Comparison of ENCODE assay signal across 15 cellular contexts in genomic region chr17:73551756-73552155, GRCh38.
A peak's percentile ranks its signal among the peaks of the same experiment; 100 is the strongest.
DNase-seq lines count a peak whose midpoint lies in the region; ATAC-seq, FAIRE-seq and TF ChIP-seq lines count a peak whose summit lies in the region.
"Had no signal": no experiment of that assay in that cellular context is flagged by ENCODE, and none has a peak within 500 bp of the region (broad histone marks: within the 10 kb centered on the region; RNA-seq: fewer than 3 reads in every experiment).

No MANE protein-coding gene starts in this region.

- FAIRE-seq in HTR-8/SVneo (lab: Jason Lieb, UNC) = no peak

- H3K9ac ChIP-seq in BLaER1 = no peak overlapping the region
- H3K9ac ChIP-seq: SK-N-SH had no signal

- no peak for ATAC-seq in memory B cell (ENCODE audit: low read depth)
- ATAC-seq: gastroesophageal sphincter had no signal

- DNase-seq in GM12865 (ENCODE audit: low read depth) = peak; percentile 61
- peak; percentile 26 for DNase-seq in activated T-cell treated with anti-CD3 and anti-CD28 coated beads, Interleukin-2, amount 50 U/mL, for 1 hour
- no peak for DNase-seq in memory B cell (ENCODE audit: low spot score in 2 of 2)
- DNase-seq in HTR-8/SVneo (ENCODE audit: insufficient read length, low spot score) = no peak
- DNase-seq in substantia nigra (lab: John Stamatoyannopoulos, UW) = no peak
- DNase-seq in NCI-H2196 treated with DMSO at 0.1 percent for 48 hours (lab: John Stamatoyannopoulos, UW; ENCODE audit: unreplicated experiment) = no peak
- no peak for DNase-seq in NCI-H69 (lab: John Stamatoyannopoulos, UW)
- DNase-seq: Calu3, cortex of kidney, KG1, NCI-H446, SK-N-SH had no signal

- H4K20me1 ChIP-seq in BLaER1 = peaks cover 73% of the 10 kb centered on the region; the same call in 1 of the 2 replicates

- H3K27ac Mint-ChIP-seq in memory B cell = no peak overlapping the region

- TF ChIP-seq CTCF in GM12865 (IDR thresholded peaks at IDR 0.05; ENCODE audit: insufficient read depth, low read depth, low read length, missing control alignments) = no peak

- H3K4me3 Mint-ChIP-seq in memory B cell = peak overlapping the region; percentile 75

- peak overlapping the region; percentile 10; the same call in 1 of the 2 replicates for H3K4me2 ChIP-seq in BLaER1
- H3K4me2 ChIP-seq: SK-N-SH had no signal

- H3K4me3 ChIP-seq in BLaER1 (no peak overlapping the region), GM12865 (ENCODE audit: low read depth, low read length) (peak overlapping the region; percentile 35)
- H3K4me3 ChIP-seq: gastroesophageal sphincter, right atrium auricular region had no signal

- H3K27ac ChIP-seq in BLaER1 (no peak overlapping the region), substantia nigra (ENCODE audit: low read depth, low read length, poor library complexity, severe bottlenecking) (no peak overlapping the region)
- H3K27ac ChIP-seq: gastroesophageal sphincter, right atrium auricular region had no signal

- no peaks in the 10 kb centered on the region for H3K9me3 ChIP-seq in BLaER1
- H3K9me3 ChIP-seq: right atrium auricular region, SK-N-SH had no signal

- peaks cover 45% of the 10 kb centered on the region for H3K4me1 ChIP-seq in BLaER1
- H3K4me1 ChIP-seq: gastroesophageal sphincter had no signal

- no peaks in the 10 kb centered on the region for H3K27me3 Mint-ChIP-seq in memory B cell

- H3K27me3 ChIP-seq in BLaER1 = no peaks in the 10 kb centered on the region
- H3K27me3 ChIP-seq: right atrium auricular region had no signal

- H3K36me3 Mint-ChIP-seq in memory B cell = peaks cover 6% of the 10 kb centered on the region

- H3K9me3 Mint-ChIP-seq in memory B cell = no peaks in the 10 kb centered on the region

- H3K36me3 ChIP-seq in BLaER1 = no peaks in the 10 kb centered on the region; the same call in 1 of the 2 replicates
- H3K36me3 ChIP-seq: gastroesophageal sphincter, right atrium auricular region had no signal

- H3K4me1 Mint-ChIP-seq in memory B cell = peaks cover 35% of the 10 kb centered on the region

Comparison
In these comparisons a context has a peak if more than half of its experiments do, and no peak if none do; other contexts are left out.
1. DNase-seq: peak in GM12865 (single experiment) and activated T-cell treated with anti-CD3 and anti-CD28 coated beads, Interleukin-2, amount 50 U/mL, for 1 hour (single experiment); none in memory B cell (0 of 2), HTR-8/SVneo (single experiment), substantia nigra (0 of 49), NCI-H2196 treated with DMSO at 0.1 percent for 48 hours (single experiment) and NCI-H69 (single experiment).